8 cellular contexts compared by ENCODE assay signal in the genomic region with DNA sequence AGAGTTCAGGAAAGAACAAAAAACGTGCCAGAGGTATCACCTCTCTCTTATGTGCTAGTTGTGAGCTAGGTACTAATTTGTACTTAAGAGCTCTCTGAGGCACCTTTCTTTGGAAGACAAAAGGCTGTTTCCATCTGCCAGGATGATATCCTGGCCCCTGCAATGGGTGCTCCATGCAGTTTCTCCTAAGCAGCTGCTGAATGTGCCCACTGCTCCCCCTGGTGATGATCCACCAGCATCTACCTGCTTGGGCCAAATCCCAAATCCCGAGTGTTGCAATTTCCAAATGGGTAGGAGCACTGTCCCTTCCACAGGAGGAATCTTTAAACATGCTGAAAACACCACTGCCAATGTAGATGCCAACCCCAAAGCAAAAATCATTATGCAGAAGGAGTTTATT.
DNase-seq lines count a peak whose midpoint lies in the region; ATAC-seq and TF ChIP-seq lines count a peak whose summit lies in the region.

No MANE protein-coding gene starts in this region.

- ATAC-seq in HG02763 (IDR thresholded peaks at IDR 0.05; ENCODE audit: unreplicated experiment) (no peak), T-helper 17 cell (no peak)

- no peak overlapping the region for H3K4me3 Mint-ChIP-seq in T-helper 17 cell

- H3K9me3 ChIP-seq in T-helper 17 cell (ENCODE audit: control insufficient read depth, low read length, poor library complexity, severe bottlenecking) = no peaks in the 10 kb centered on the region

- peak; percentile 60 for DNase-seq in NCI-H82 (lab: John Stamatoyannopoulos, UW)
- DNase-seq in NCI-H82 treated with DMSO at 0.1 percent for 48 hours (lab: John Stamatoyannopoulos, UW; ENCODE audit: unreplicated experiment) = no peak
- DNase-seq in NCI-H748 (lab: John Stamatoyannopoulos, UW; ENCODE audit: unreplicated experiment) = peak; percentile 45
- peak; percentile 21 for DNase-seq in fibroblast of pulmonary artery (ENCODE audit: low read depth)
- DNase-seq in renal cortical epithelial cell (ENCODE audit: low read depth) = peak; percentile 5
- DNase-seq in amniotic stem cell (lab: John Stamatoyannopoulos, UW) = no peak
- DNase-seq in T-helper 17 cell = no peak

- peaks cover 9% of the 10 kb centered on the region for H3K27me3 Mint-ChIP-seq in T-helper 17 cell

- no peak overlapping the region for H3K27ac Mint-ChIP-seq in T-helper 17 cell

- no peaks in the 10 kb centered on the region for H3K36me3 Mint-ChIP-seq in T-helper 17 cell (ENCODE audit: low read depth)

- no peak overlapping the region for H3K4me3 ChIP-seq in fibroblast of pulmonary artery (replicated peaks; ENCODE audit: low read depth, low read length)

- peaks cover 11% of the 10 kb centered on the region for H3K4me1 Mint-ChIP-seq in T-helper 17 cell

- peak; percentile 31 for TF ChIP-seq CTCF in fibroblast of pulmonary artery (IDR thresholded peaks at IDR 0.05; ENCODE audit: low read length, missing control alignments)

Comparison
In these comparisons a context has a peak if more than half of its experiments do, and no peak if none do; other contexts are left out.
1. DNase-seq: peak in NCI-H82 (single experiment), NCI-H748 (single experiment), fibroblast of pulmonary artery (single experiment) and renal cortical epithelial cell (single experiment); none in NCI-H82 treated with DMSO at 0.1 percent for 48 hours (single experiment), amniotic stem cell (single experiment) and T-helper 17 cell (0 of 3).